In the genomic region with DNA sequence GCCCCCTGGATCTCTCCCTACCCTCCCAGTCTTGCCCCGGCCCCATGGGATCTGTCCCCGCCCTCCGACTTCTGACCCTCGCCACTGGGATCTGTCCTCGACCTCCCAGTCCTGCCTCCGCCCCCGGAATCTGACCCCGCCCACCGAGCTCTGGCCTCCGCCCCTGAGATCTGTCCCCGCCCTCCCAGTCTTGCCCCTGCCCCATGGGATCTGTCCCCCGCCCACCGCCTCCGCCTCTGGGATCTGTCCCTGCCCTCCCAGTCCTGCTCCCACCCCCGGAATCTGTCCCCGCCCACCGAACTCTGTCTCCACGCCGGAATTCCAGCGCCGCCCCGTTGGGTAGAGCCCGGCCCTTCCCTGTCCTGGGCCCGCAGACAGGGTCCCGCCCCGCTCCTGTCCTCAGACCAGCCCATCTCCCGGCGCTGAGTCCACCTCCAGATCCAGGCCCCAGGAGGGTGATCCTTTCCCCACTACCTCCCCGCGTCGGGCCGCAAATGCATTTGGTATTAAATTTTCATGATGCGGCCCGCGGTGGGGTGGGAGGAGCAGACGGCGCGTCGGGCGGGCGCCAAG, we compare ENCODE assay signal across 8 cellular contexts. TPM values are rescaled to one million over a fixed set of nuclear protein-coding genes. Genes with fewer than 3 reads are reported as not detected.
DNase-seq lines count a peak whose midpoint lies in the region; ATAC-seq and TF ChIP-seq lines count a peak whose summit lies in the region.

No MANE protein-coding gene starts in this region.

- TF ChIP-seq CTCF in AG09309 (IDR thresholded peaks at IDR 0.05; ENCODE audit: control insufficient read depth, insufficient read depth, low read depth, low read length, missing control alignments) (no peak), OCI-LY3 (IDR thresholded peaks at IDR 0.05; ENCODE audit: low read depth, low read length) (no peak)

- H2BK15ac ChIP-seq in neuronal stem cell (ENCODE audit: low read length) = peak overlapping the region; percentile 94

- no peaks in the 10 kb centered on the region for H3K79me2 ChIP-seq in OCI-LY3 (ENCODE audit: low read length)

- H3K27ac ChIP-seq in OCI-LY3 (ENCODE audit: low read length) = 0 out of 2 replicates have a peak overlapping the region, but pooled peaks have one; percentile 7
- H3K27ac ChIP-seq in neuronal stem cell (replicated peaks; ENCODE audit: low read length) = peak overlapping the region; percentile 82

- H3K4me1 ChIP-seq in OCI-LY3 (ENCODE audit: low read length) (peaks cover 4% of the 10 kb centered on the region; the same call in 1 of the 2 replicates), neuronal stem cell (ENCODE audit: control insufficient read depth in 2 of 2, insufficient read depth in 1 of 2, low read depth in 1 of 2, low read length in 2 of 2) (peaks cover 0 to 10% of the 10 kb centered on the region in 2 donors)

- H3K23ac ChIP-seq in neuronal stem cell (ENCODE audit: low read depth, low read length, poor library complexity) = peak overlapping the region; percentile 80

- H3K36me3 ChIP-seq in OCI-LY3 (replicated peaks; ENCODE audit: low read depth, low read length) (peaks cover 17% of the 10 kb centered on the region), neuronal stem cell (replicated peaks in 1 of 2; ENCODE audit: control insufficient read depth in 2 of 2, insufficient read depth in 2 of 2, low read length in 2 of 2) (peaks cover 12 to 15% of the 10 kb centered on the region in 2 donors)

- DNase-seq in AG09309 (ENCODE audit: low read depth) = no peak
- peak; percentile 87 for DNase-seq in activated effector memory CD4-positive, alpha-beta T cell treated with anti-CD3 and anti-CD28 coated beads, Interleukin-2, amount 50 U/mL, for 16 hours
- peak; percentile 82 for DNase-seq in foreskin melanocyte
- DNase-seq in neuronal stem cell (ENCODE audit: low spot score) = peak; percentile 92
- DNase-seq in superior temporal gyrus (ENCODE audit: extremely low spot score) = no peak

- H2AFZ ChIP-seq in OCI-LY3 (ENCODE audit: low read depth, low read length) (peak overlapping the region; percentile 87), neuronal stem cell (ENCODE audit: low read length) (peak overlapping the region; percentile 99)

- no peak overlapping the region for H4K91ac ChIP-seq in neuronal stem cell (ENCODE audit: low read depth, low read length, poor library complexity)

- peak overlapping the region; percentile 98 for H3K4ac ChIP-seq in neuronal stem cell (ENCODE audit: low read length)

- H3K18ac ChIP-seq in neuronal stem cell (ENCODE audit: low read length) = peak overlapping the region; percentile 95

- H2AK5ac ChIP-seq in neuronal stem cell (ENCODE audit: low read depth, low read length) = no peak overlapping the region

- peak overlapping the region; percentile 66 for H3K9ac ChIP-seq in OCI-LY3 (ENCODE audit: low read length)
- peak overlapping the region; percentile 92 for H3K9ac ChIP-seq in neuronal stem cell (ENCODE audit: low read depth, low read length, poor library complexity)

- H2BK5ac ChIP-seq in neuronal stem cell (ENCODE audit: low read length) = peak overlapping the region; percentile 75

- H2BK12ac ChIP-seq in neuronal stem cell (ENCODE audit: low read length) = peak overlapping the region; percentile 90

- H3K27me3 ChIP-seq in OCI-LY3 (ENCODE audit: low read depth, low read length) (peaks cover 38% of the 10 kb centered on the region), neuronal stem cell (ENCODE audit: control insufficient read depth in 3 of 3, insufficient read depth in 3 of 3, low read depth in 1 of 3, low read length in 3 of 3) (peaks cover 8 to 45% (median 45%) of the 10 kb centered on the region in 3 experiments)

- ATAC-seq in GM18511 (IDR thresholded peaks at IDR 0.05; ENCODE audit: unreplicated experiment) = peak; percentile 20
- ATAC-seq in HG03469 (IDR thresholded peaks at IDR 0.05; ENCODE audit: unreplicated experiment) = peak; percentile 4

- H4K8ac ChIP-seq in neuronal stem cell (ENCODE audit: low read depth, low read length) = no peak overlapping the region

- H3K4me3 ChIP-seq in AG09309 (ENCODE audit: control insufficient read depth, low read depth, low read length) = peak overlapping the region; percentile 46
- H3K4me3 ChIP-seq in OCI-LY3 (ENCODE audit: low read length) = peak overlapping the region; percentile 82
- peak overlapping the region; percentile 47 to 84 for H3K4me3 ChIP-seq in neuronal stem cell (ENCODE audit: low read length in 2 of 2)

- H3K4me2 ChIP-seq in OCI-LY3 (ENCODE audit: low read length) = peak overlapping the region; percentile 74
- peak overlapping the region; percentile 100 for H3K4me2 ChIP-seq in neuronal stem cell (ENCODE audit: insufficient read depth, low read length, poor library complexity, severe bottlenecking)

- peaks cover 4% of the 10 kb centered on the region for H3K79me1 ChIP-seq in neuronal stem cell (ENCODE audit: low read depth, low read length)

- no peaks in the 10 kb centered on the region for H3K9me3 ChIP-seq in OCI-LY3 (ENCODE audit: insufficient read depth, low read length)
- H3K9me3 ChIP-seq in neuronal stem cell (replicated peaks in 1 of 2; ENCODE audit: control insufficient read depth in 2 of 2, insufficient read depth in 1 of 2, low read depth in 1 of 2, low read length in 2 of 2) = no peaks in the 10 kb centered on the region

- no peak overlapping the region for H2BK120ac ChIP-seq in neuronal stem cell (ENCODE audit: low read depth, low read length)

- peak overlapping the region; percentile 8 for H3K14ac ChIP-seq in neuronal stem cell (ENCODE audit: low read length)

- H4K20me1 ChIP-seq in OCI-LY3 (ENCODE audit: insufficient read depth, low read length) = no peaks in the 10 kb centered on the region

- no CpG with 5 or more reads among the region's 41 CpGs for WGBS in neuronal stem cell (ENCODE audit: extremely low coverage in 2 of 2, insufficient read length in 2 of 2, insufficient replicate concordance in 1 of 2), 2 donors

RNA-seq across cellular contexts. Expression of a gene that starts 1.6 kb away (rescaled TPM):
- 2.3 TPM for polyA plus RNA-seq in neuronal stem cell (2013, experiment 1 of 2)
- polyA plus RNA-seq in neuronal stem cell (2013, experiment 2 of 2) = 2.0 TPM

RNA-seq across cellular contexts. Expression of a gene that starts 8.7 kb away (rescaled TPM):
- polyA plus RNA-seq in neuronal stem cell (2013, experiment 1 of 2) = 94.4 TPM
- polyA plus RNA-seq in neuronal stem cell (2013, experiment 2 of 2) = 94.2 TPM

RNA-seq across cellular contexts. Expression of a gene that starts 10.1 kb away (rescaled TPM):
- polyA plus RNA-seq in neuronal stem cell (2013, experiment 1 of 2) = 10.8 TPM
- polyA plus RNA-seq in neuronal stem cell (2013, experiment 2 of 2) = 11.4 TPM

RNA-seq across cellular contexts. Expression of a gene that starts 17.7 kb away (rescaled TPM):
- polyA plus RNA-seq in neuronal stem cell (2013, experiment 1 of 2) = 1.3 TPM
- 1.5 TPM for polyA plus RNA-seq in neuronal stem cell (2013, experiment 2 of 2)

RNA-seq across cellular contexts. Expression of a gene that starts 19.6 kb away (rescaled TPM):
- 1.4 TPM for polyA plus RNA-seq in neuronal stem cell (2013, experiment 1 of 2)
- 1.6 TPM for polyA plus RNA-seq in neuronal stem cell (2013, experiment 2 of 2)

Comparison
In these comparisons a context has a peak if more than half of its experiments do, and no peak if none do; other contexts are left out.
1. DNase-seq: peak in activated effector memory CD4-positive, alpha-beta T cell treated with anti-CD3 and anti-CD28 coated beads, Interleukin-2, amount 50 U/mL, for 16 hours (single experiment), foreskin melanocyte (single experiment) and neuronal stem cell (single experiment); none in AG09309 (single experiment) and superior temporal gyrus (single experiment).
2. Peak in every context shown above with its lines, with median percentiles within 50 percentile points of each other: H3K4me3 ChIP-seq.